In genomic region chr9:21505425-21506179, GRCh38 we compare ENCODE assay signal across 23 cellular contexts. TPM values are rescaled to one million over a fixed set of nuclear protein-coding genes. Genes with fewer than 3 reads are reported as not detected.
A peak's percentile ranks its signal among the peaks of the same experiment; 100 is the strongest.
DNase-seq lines count a peak whose midpoint lies in the region; ATAC-seq and TF ChIP-seq lines count a peak whose summit lies in the region.
"Had no signal": no experiment of that assay in that cellular context is flagged by ENCODE, and none has a peak within 500 bp of the region (broad histone marks: within the 10 kb centered on the region; RNA-seq: fewer than 3 reads in every experiment).

No MANE protein-coding gene starts in this region.

- H3K4me1 Mint-ChIP-seq in endodermal cell, result peaks cover 33% of the 10 kb centered on the region
- H3K4me1 Mint-ChIP-seq in mesothelial cell of epicardium, result peaks cover 43% of the 10 kb centered on the region
- no peaks in the 10 kb centered on the region for H3K4me1 Mint-ChIP-seq in endothelial cell (ENCODE audit: unreplicated experiment)
- H3K4me1 Mint-ChIP-seq in stimulated activated naive B cell treated with anti-CD40 and anti-IgM and Interleukin-4, amounts not matched to agents 10 μg/mL and 1 μg/mL and 100 μg/mL, for 72 hours, result no peaks in the 10 kb centered on the region
- H3K4me1 Mint-ChIP-seq: brain; stimulated activated naive CD8-positive, alpha-beta T cell treated with anti-CD3 and anti-CD28 coated beads, Interleukin-15, amount 100 ng/mL, for 72 hours had no signal

- H3K4me3 ChIP-seq in BLaER1 treated with 17β-estradiol and CSF1 and Interleukin-3, amounts not matched to agents 10 nM and 100 nM, result no peak overlapping the region
- peak overlapping the region; percentile 1 for H3K4me3 ChIP-seq in endodermal cell (ENCODE audit: low read length)
- H3K4me3 ChIP-seq: dorsolateral prefrontal cortex had no signal

- H3K27ac ChIP-seq in BLaER1 treated with 17β-estradiol and CSF1 and Interleukin-3, amounts not matched to agents 10 nM and 100 nM, result no peak overlapping the region
- no peak overlapping the region for H3K27ac ChIP-seq in endodermal cell (ENCODE audit: low read depth, low read length)

- H3K27ac Mint-ChIP-seq in endodermal cell, result no peak overlapping the region
- peak overlapping the region; percentile 28 for H3K27ac Mint-ChIP-seq in mesothelial cell of epicardium
- H3K27ac Mint-ChIP-seq in endothelial cell (ENCODE audit: unreplicated experiment), result no peak overlapping the region
- H3K27ac Mint-ChIP-seq in stimulated activated naive B cell treated with anti-CD40 and anti-IgM and Interleukin-4, amounts not matched to agents 10 μg/mL and 1 μg/mL and 100 μg/mL, for 72 hours, result no peak overlapping the region
- H3K27ac Mint-ChIP-seq: activated naive CD4-positive, alpha-beta T cell treated with anti-CD3 and anti-CD28 coated beads, Interleukin-2, amount 50 U/mL, for 72 hours; brain; stimulated activated naive CD8-positive, alpha-beta T cell treated with anti-CD3 and anti-CD28 coated beads, Interleukin-15, amount 100 ng/mL, for 72 hours had no signal

- H3K9me3 Mint-ChIP-seq in endodermal cell (no peaks in the 10 kb centered on the region), mesothelial cell of epicardium (no peaks in the 10 kb centered on the region), endothelial cell (ENCODE audit: unreplicated experiment) (no peaks in the 10 kb centered on the region)
- no peaks in the 10 kb centered on the region for H3K9me3 Mint-ChIP-seq in stimulated activated naive B cell treated with anti-CD40 and anti-IgM and Interleukin-4, amounts not matched to agents 10 μg/mL and 1 μg/mL and 100 μg/mL, for 72 hours
- H3K9me3 Mint-ChIP-seq: activated naive CD4-positive, alpha-beta T cell treated with anti-CD3 and anti-CD28 coated beads, Interleukin-2, amount 50 U/mL, for 72 hours; brain; stimulated activated naive CD8-positive, alpha-beta T cell treated with anti-CD3 and anti-CD28 coated beads, Interleukin-15, amount 100 ng/mL, for 72 hours had no signal

- 92 to 95% methylated on average over 8 to 10 of the region's 10 CpGs for WGBS in endodermal cell (ENCODE audit: insufficient coverage in 1 of 2, insufficient read length in 1 of 2), 2 experiments

- DNase-seq in M059J (ENCODE audit: low read depth) (peak; percentile 85), endodermal cell (no peak), mesothelial cell of epicardium (ENCODE audit: low spot score in 2 of 2, unreplicated experiment in 2 of 2) (no peak), endothelial cell (ENCODE audit: low spot score) (no peak), COR-L47 (lab: John Stamatoyannopoulos, UW) (no peak)
- no peak for DNase-seq in stimulated activated naive B cell treated with anti-CD40 and anti-IgM and Interleukin-4, amounts not matched to agents 10 μg/mL and 1 μg/mL and 100 μg/mL, for 72 hours
- DNase-seq: activated T-cell treated with anti-CD3 and anti-CD28 coated beads, Interleukin-2, amount 50 U/mL, for 1 hour; Calu3; dorsolateral prefrontal cortex; GF-D8; H7; Karpas-422; left colon; NCI-H1436; occipital lobe; right cardiac atrium; RPMI8226; stimulated activated naive CD8-positive, alpha-beta T cell treated with anti-CD3 and anti-CD28 coated beads, Interleukin-15, amount 100 ng/mL, for 72 hours; SW 1271 had no signal

- H3K27me3 Mint-ChIP-seq in endodermal cell (ENCODE audit: insufficient read depth), result no peaks in the 10 kb centered on the region
- H3K27me3 Mint-ChIP-seq in mesothelial cell of epicardium (ENCODE audit: low read depth), result no peaks in the 10 kb centered on the region
- no peaks in the 10 kb centered on the region for H3K27me3 Mint-ChIP-seq in endothelial cell (ENCODE audit: unreplicated experiment)
- peaks cover 0 to 6% of the 10 kb centered on the region in 2 donors for H3K27me3 Mint-ChIP-seq in stimulated activated naive B cell treated with anti-CD40 and anti-IgM and Interleukin-4, amounts not matched to agents 10 μg/mL and 1 μg/mL and 100 μg/mL, for 72 hours
- H3K27me3 Mint-ChIP-seq: brain; stimulated activated naive CD8-positive, alpha-beta T cell treated with anti-CD3 and anti-CD28 coated beads, Interleukin-15, amount 100 ng/mL, for 72 hours had no signal

- TF ChIP-seq CTCF in endodermal cell (conservative IDR thresholded peaks at IDR 0.05) (no peak), mesothelial cell of epicardium (IDR thresholded peaks at IDR 0.05; ENCODE audit: unreplicated experiment) (no peak), endothelial cell (IDR thresholded peaks at IDR 0.05; ENCODE audit: unreplicated experiment) (no peak)

- peak overlapping the region; percentile 21 to 58 (median 43); a peak in 20 of 22 replicates for H3K4me2 ChIP-seq in BLaER1 treated with 17β-estradiol and CSF1 and Interleukin-3, amounts not matched to agents 10 nM and 100 nM

- peaks cover 8 to 17% (median 13%) of the 10 kb centered on the region in 10 experiments; a peak in 19 of 20 replicates for H3K4me1 ChIP-seq in BLaER1 treated with 17β-estradiol and CSF1 and Interleukin-3, amounts not matched to agents 10 nM and 100 nM
- H3K4me1 ChIP-seq in endodermal cell (ENCODE audit: control insufficient read depth, insufficient read depth, low read length), result peaks cover 20% of the 10 kb centered on the region

- no peaks in the 10 kb centered on the region for H3K27me3 ChIP-seq in BLaER1 treated with 17β-estradiol and CSF1 and Interleukin-3, amounts not matched to agents 10 nM and 100 nM
- no peaks in the 10 kb centered on the region for H3K27me3 ChIP-seq in endodermal cell (ENCODE audit: control insufficient read depth, insufficient read depth, low read length, poor library complexity, severe bottlenecking)

- no peaks in the 10 kb centered on the region for H4K20me1 ChIP-seq in BLaER1 treated with 17β-estradiol and CSF1 and Interleukin-3, amounts not matched to agents 10 nM and 100 nM

- no peaks in the 10 kb centered on the region for H3K36me3 ChIP-seq in BLaER1 treated with 17β-estradiol and CSF1 and Interleukin-3, amounts not matched to agents 10 nM and 100 nM
- no peaks in the 10 kb centered on the region for H3K36me3 ChIP-seq in endodermal cell (ENCODE audit: control insufficient read depth, insufficient read depth, low read length)

- peaks cover 5% of the 10 kb centered on the region for H3K36me3 Mint-ChIP-seq in endodermal cell (ENCODE audit: low read depth)
- no peaks in the 10 kb centered on the region for H3K36me3 Mint-ChIP-seq in mesothelial cell of epicardium
- no peaks in the 10 kb centered on the region for H3K36me3 Mint-ChIP-seq in endothelial cell (ENCODE audit: low read depth, unreplicated experiment)
- no peaks in the 10 kb centered on the region for H3K36me3 Mint-ChIP-seq in stimulated activated naive B cell treated with anti-CD40 and anti-IgM and Interleukin-4, amounts not matched to agents 10 μg/mL and 1 μg/mL and 100 μg/mL, for 72 hours
- H3K36me3 Mint-ChIP-seq: activated naive CD4-positive, alpha-beta T cell treated with anti-CD3 and anti-CD28 coated beads, Interleukin-2, amount 50 U/mL, for 72 hours; brain had no signal

- H3K9ac ChIP-seq in BLaER1 treated with 17β-estradiol and CSF1 and Interleukin-3, amounts not matched to agents 10 nM and 100 nM, result no peak overlapping the region
- no peak overlapping the region for H3K9ac ChIP-seq in endodermal cell (ENCODE audit: extremely low read depth, low read length, poor library complexity, severe bottlenecking)

- ATAC-seq in HG02840 (IDR thresholded peaks at IDR 0.05; ENCODE audit: low FRiP score, unreplicated experiment), result no peak
- no peak for ATAC-seq in stimulated activated naive B cell treated with anti-CD40 and anti-IgM and Interleukin-4, amounts not matched to agents 10 μg/mL and 1 μg/mL and 100 μg/mL, for 72 hours (replicated peaks)
- ATAC-seq: activated naive CD4-positive, alpha-beta T cell treated with anti-CD3 and anti-CD28 coated beads, Interleukin-2, amount 50 U/mL, for 72 hours; left colon; right cardiac atrium; stimulated activated naive CD8-positive, alpha-beta T cell treated with anti-CD3 and anti-CD28 coated beads, Interleukin-15, amount 100 ng/mL, for 72 hours had no signal

- no peaks in the 10 kb centered on the region for H3K9me3 ChIP-seq in BLaER1 treated with 17β-estradiol and CSF1 and Interleukin-3, amounts not matched to agents 10 nM and 100 nM (replicated peaks in 1 of 11)
- H3K9me3 ChIP-seq in endodermal cell (ENCODE audit: control insufficient read depth, low read length), result no peaks in the 10 kb centered on the region

- H3K4me3 Mint-ChIP-seq in endodermal cell (no peak overlapping the region), mesothelial cell of epicardium (no peak overlapping the region), endothelial cell (ENCODE audit: unreplicated experiment) (no peak overlapping the region)
- H3K4me3 Mint-ChIP-seq in stimulated activated naive B cell treated with anti-CD40 and anti-IgM and Interleukin-4, amounts not matched to agents 10 μg/mL and 1 μg/mL and 100 μg/mL, for 72 hours, result no peak overlapping the region
- H3K4me3 Mint-ChIP-seq: brain; stimulated activated naive CD8-positive, alpha-beta T cell treated with anti-CD3 and anti-CD28 coated beads, Interleukin-15, amount 100 ng/mL, for 72 hours had no signal

RNA-seq across cellular contexts. Expression of gene IFNE, which starts 23.5 kb away (rescaled TPM):
- 0.57 TPM in 1 of 2 replicates, not detected in the other for total RNA-seq in M059J (2014; rRNA removed; shearing (Covaris generic))
- total RNA-seq in endodermal cell, result 1 to 10 TPM; 1.5 to 2.0 TPM
- not detected for polyA plus RNA-seq in endodermal cell (2013, experiment 1 of 2)
- not detected for polyA plus RNA-seq in endodermal cell (2013, experiment 2 of 2)
- 1.6 to 2.0 TPM (median 1.7 TPM) in 3 replicates for total RNA-seq in mesothelial cell of epicardium
- not detected for total RNA-seq in endothelial cell (ENCODE audit: unreplicated experiment)
- total RNA-seq: activated naive CD4-positive, alpha-beta T cell treated with anti-CD3 and anti-CD28 coated beads, Interleukin-2, amount 50 U/mL, for 72 hours; H7; left colon; occipital lobe; right cardiac atrium had no signal
- polyA plus RNA-seq: right cardiac atrium had no signal
